ENCODE assay signal across 23 cellular contexts in genomic region chr5:59416441-59416840, GRCh38.
A peak's percentile ranks its signal among the peaks of the same experiment; 100 is the strongest.
DNase-seq lines count a peak whose midpoint lies in the region; ATAC-seq, FAIRE-seq and TF ChIP-seq lines count a peak whose summit lies in the region.
"Had no signal": no experiment of that assay in that cellular context is flagged by ENCODE, and none has a peak within 500 bp of the region (broad histone marks: within the 10 kb centered on the region; RNA-seq: fewer than 3 reads in every experiment).

No MANE protein-coding gene starts in this region.

- TF ChIP-seq CTCF in HEK293 (tag by site-specific recombination; IDR thresholded peaks at IDR 0.05) (no peak), RWPE2 (IDR thresholded peaks at IDR 0.05; ENCODE audit: poor library complexity, severe bottlenecking) (no peak), fibroblast of mammary gland (conservative IDR thresholded peaks at IDR 0.05; ENCODE audit: control insufficient read depth, insufficient read depth, low read depth, low read length) (no peak)

- H3K9me3 ChIP-seq in HEK293 (ENCODE audit: control insufficient read depth, insufficient read depth, low read depth, low read length) = no peaks in the 10 kb centered on the region
- H3K9me3 ChIP-seq in RWPE2 (ENCODE audit: severe bottlenecking) = no peaks in the 10 kb centered on the region

- H3K4me3 ChIP-seq in HEK293 (ENCODE audit: low read depth, low read length) (no peak overlapping the region), RWPE2 (ENCODE audit: severe bottlenecking) (no peak overlapping the region), fibroblast of mammary gland (ENCODE audit: control insufficient read depth, low read depth, low read length) (no peak overlapping the region)

- H3K4me1 ChIP-seq in HEK293 (ENCODE audit: control insufficient read depth, insufficient read depth, low read length) (no peaks in the 10 kb centered on the region), RWPE2 (ENCODE audit: insufficient read depth, poor library complexity, severe bottlenecking) (no peaks in the 10 kb centered on the region)

- H3K27ac ChIP-seq in HEK293 (ENCODE audit: extremely low read depth, low read depth, low read length) (no peak overlapping the region), RWPE2 (ENCODE audit: poor library complexity, severe bottlenecking) (no peak overlapping the region)
- H3K27ac ChIP-seq: KMS-11, RWPE1 had no signal

- peak; percentile 42; the same call in 2 of the 3 replicates for ATAC-seq in RWPE2 (ENCODE audit: low read depth)
- no peak for ATAC-seq in HG03139 (IDR thresholded peaks at IDR 0.05; ENCODE audit: unreplicated experiment)
- no peak for ATAC-seq in HG03354 (IDR thresholded peaks at IDR 0.05; ENCODE audit: poor library complexity, severe bottlenecking, unreplicated experiment)
- ATAC-seq: esophagus mucosa had no signal

- no peak for DNase-seq in RWPE2 (ENCODE audit: low spot score)
- DNase-seq in fibroblast of mammary gland (ENCODE audit: low read depth) = peak; percentile 63
- DNase-seq in renal cortical epithelial cell (ENCODE audit: low read depth) = peak; percentile 34
- no peak for DNase-seq in HTR-8/SVneo (ENCODE audit: insufficient read length, low spot score)
- DNase-seq: activated CD4-positive, alpha-beta memory T cell treated with anti-CD3 and anti-CD28 coated beads, Interleukin-2, amount 10 ng/mL, durations not matched to agents 7 days and 5 days; activated T-cell treated with anti-CD3 and anti-CD28 coated beads for 4 hours; AML-193; amniotic stem cell; central memory CD4-positive, alpha-beta T cell; COR-L47; NCI-H1092; NCI-H1930; NCI-H345; NK-92 treated with Interleukin-12 subunit alpha and Interleukin-12 subunit beta, amount 100 ng/mL, for 24 hours; nucleus accumbens; stimulated activated CD4-positive, alpha-beta T cell treated with anti-CD3 and anti-CD28 coated beads, Interleukin-12 subunit alpha, Interleukin-12 subunit beta, amount 100 ng/mL, for 4 hours; trophoblast cell had no signal

- no peaks in the 10 kb centered on the region for H3K27me3 ChIP-seq in RWPE2 (ENCODE audit: insufficient read depth, poor library complexity, severe bottlenecking)

- CTCF ChIA-PET in HEK293 (lab: Yijun Ruan, JAX) = interaction anchor here (0.8 kb wide), 1 partner anchor 24 kb away, joined by 3 read pairs; no protein-coding TSS in a partner anchor

- POLR2A ChIA-PET in HEK293 (lab: Yijun Ruan, JAX) = no interaction called here

- FAIRE-seq in HTR-8/SVneo (lab: Jason Lieb, UNC) = no peak

- H3K36me3 ChIP-seq in HEK293 (ENCODE audit: control insufficient read depth in 2 of 2, insufficient read depth in 1 of 2, low read length in 2 of 2) (no peaks in the 10 kb centered on the region), RWPE2 (ENCODE audit: low read depth) (no peaks in the 10 kb centered on the region)

TF ChIP-seq in HEK293, 187 proteins besides CTCF, POLR2A, EP300 and RAD21:
- TF ChIP-seq ZSCAN16 (tag by site-specific recombination; IDR thresholded peaks at IDR 0.05) (no peak), ZNF335 (tag by site-specific recombination; conservative IDR thresholded peaks at IDR 0.05) (peak; percentile 53)

Comparison
In these comparisons a context has a peak if more than half of its experiments do, and no peak if none do; other contexts are left out.
1. DNase-seq: peak in fibroblast of mammary gland (single experiment) and renal cortical epithelial cell (single experiment); none in RWPE2 (single experiment) and HTR-8/SVneo (single experiment).